ENCODE assay signal across 1 cellular context in the genomic region with DNA sequence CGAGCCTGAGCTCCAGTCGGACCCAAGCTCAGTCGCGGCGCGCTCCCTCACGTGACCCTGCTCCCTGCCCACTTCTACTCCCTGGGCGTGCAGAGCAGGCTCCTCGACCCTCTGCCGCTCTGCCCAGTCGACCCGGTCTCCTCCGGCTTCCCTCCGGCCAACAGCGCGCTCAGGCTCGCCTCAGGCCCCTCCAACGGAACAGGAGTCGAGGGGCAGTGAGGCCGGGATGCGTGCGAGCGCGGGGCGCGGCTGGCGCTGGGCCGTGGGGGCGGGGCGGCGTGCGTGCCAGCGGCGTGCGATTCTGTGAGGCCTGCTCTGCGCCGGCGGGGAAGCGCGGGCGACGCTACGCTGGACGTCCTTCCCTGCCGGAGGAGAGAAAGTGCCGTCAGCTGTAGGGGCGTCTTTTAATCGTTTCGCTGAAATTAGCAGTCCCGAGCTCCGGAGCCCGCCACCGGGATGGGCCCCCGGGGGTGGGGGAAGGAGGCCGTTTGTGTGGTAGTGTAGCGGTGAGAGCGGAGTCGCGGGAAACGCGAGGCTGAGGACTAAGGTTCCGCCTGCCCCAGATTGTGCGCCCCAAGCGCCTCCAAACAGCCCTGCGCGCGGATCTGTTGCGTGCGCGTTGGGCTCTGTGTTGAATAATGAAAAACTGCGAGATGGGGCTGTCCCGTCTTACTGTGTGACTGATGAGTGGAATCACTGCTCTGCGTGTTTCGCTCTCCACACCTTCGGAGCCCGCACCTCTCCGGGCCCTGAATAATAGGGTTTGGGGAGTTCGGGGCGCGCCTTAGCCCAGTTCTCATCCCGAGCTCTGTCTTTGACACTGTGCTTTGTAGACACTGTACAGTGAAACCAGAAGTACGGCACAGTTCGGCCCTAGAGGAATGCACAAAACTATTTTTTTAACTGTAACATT.
TF ChIP-seq lines count a peak whose summit lies in the region.

A gene with protein sequence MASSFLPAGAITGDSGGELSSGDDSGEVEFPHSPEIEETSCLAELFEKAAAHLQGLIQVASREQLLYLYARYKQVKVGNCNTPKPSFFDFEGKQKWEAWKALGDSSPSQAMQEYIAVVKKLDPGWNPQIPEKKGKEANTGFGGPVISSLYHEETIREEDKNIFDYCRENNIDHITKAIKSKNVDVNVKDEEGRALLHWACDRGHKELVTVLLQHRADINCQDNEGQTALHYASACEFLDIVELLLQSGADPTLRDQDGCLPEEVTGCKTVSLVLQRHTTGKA (minus strand): TSS at position 217 of the 913 bp plus-strand sequence. CDS start 311 bp downstream, outside the sequence.

TF ChIP-seq in HepG2, 621 proteins besides CTCF, POLR2A, EP300 and RAD21 (continued from another document and continues in another):
- TF ChIP-seq ATF7 (IDR thresholded peaks at IDR 0.05) = no peak
- TF ChIP-seq ATF7 (CRISPR knock-in tag; IDR thresholded peaks at IDR 0.05) = peak; percentile 74
- no peak for TF ChIP-seq ZNF674 (CRISPR knock-in tag; IDR thresholded peaks at IDR 0.05; ENCODE audit: low read depth)
- TF ChIP-seq MTA3 (CRISPR knock-in tag; IDR thresholded peaks at IDR 0.05) = no peak
- TF ChIP-seq, protein P1, sequence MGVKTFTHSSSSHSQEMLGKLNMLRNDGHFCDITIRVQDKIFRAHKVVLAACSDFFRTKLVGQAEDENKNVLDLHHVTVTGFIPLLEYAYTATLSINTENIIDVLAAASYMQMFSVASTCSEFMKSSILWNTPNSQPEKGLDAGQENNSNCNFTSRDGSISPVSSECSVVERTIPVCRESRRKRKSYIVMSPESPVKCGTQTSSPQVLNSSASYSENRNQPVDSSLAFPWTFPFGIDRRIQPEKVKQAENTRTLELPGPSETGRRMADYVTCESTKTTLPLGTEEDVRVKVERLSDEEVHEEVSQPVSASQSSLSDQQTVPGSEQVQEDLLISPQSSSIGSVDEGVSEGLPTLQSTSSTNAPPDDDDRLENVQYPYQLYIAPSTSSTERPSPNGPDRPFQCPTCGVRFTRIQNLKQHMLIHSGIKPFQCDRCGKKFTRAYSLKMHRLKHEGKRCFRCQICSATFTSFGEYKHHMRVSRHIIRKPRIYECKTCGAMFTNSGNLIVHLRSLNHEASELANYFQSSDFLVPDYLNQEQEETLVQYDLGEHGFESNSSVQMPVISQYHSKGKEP (CRISPR knock-in tag; IDR thresholded peaks at IDR 0.05) = no peak; the same call in 1 of the 2 replicates
- TF ChIP-seq SIX4 (CRISPR knock-in tag; IDR thresholded peaks at IDR 0.05) = no peak
- peak; percentile 94 for TF ChIP-seq ZNF383 (CRISPR knock-in tag; IDR thresholded peaks at IDR 0.05; ENCODE audit: borderline replicate concordance)
- TF ChIP-seq ZNF280D (CRISPR knock-in tag; IDR thresholded peaks at IDR 0.05) = no peak; the same call in 1 of the 2 replicates
- no peak for TF ChIP-seq ATM (IDR thresholded peaks at IDR 0.05; ENCODE audit: borderline replicate concordance)
- peak; percentile 77; the same call in 1 of the 2 replicates for TF ChIP-seq GFI1 (CRISPR knock-in tag; IDR thresholded peaks at IDR 0.05; ENCODE audit: borderline replicate concordance)
- peak; percentile 64 for TF ChIP-seq RXRA (CRISPR knock-in tag; IDR thresholded peaks at IDR 0.05)
- no peak for TF ChIP-seq MBD4 (IDR thresholded peaks at IDR 0.05; ENCODE audit: borderline replicate concordance, low read length)
- TF ChIP-seq GATA4 (IDR thresholded peaks at IDR 0.05; ENCODE audit: borderline replicate concordance, low read depth) = no peak; the same call in 1 of the 2 replicates
- peak; percentile 21; the same call in 1 of the 2 replicates for TF ChIP-seq ZBTB25 (CRISPR knock-in tag; IDR thresholded peaks at IDR 0.05)
- TF ChIP-seq ZMYM2 (CRISPR knock-in tag; IDR thresholded peaks at IDR 0.05) = peak; percentile 63
- TF ChIP-seq HNF1B (CRISPR knock-in tag; IDR thresholded peaks at IDR 0.05) = peak; percentile 62; the same call in 1 of the 2 replicates
- TF ChIP-seq, protein P2, sequence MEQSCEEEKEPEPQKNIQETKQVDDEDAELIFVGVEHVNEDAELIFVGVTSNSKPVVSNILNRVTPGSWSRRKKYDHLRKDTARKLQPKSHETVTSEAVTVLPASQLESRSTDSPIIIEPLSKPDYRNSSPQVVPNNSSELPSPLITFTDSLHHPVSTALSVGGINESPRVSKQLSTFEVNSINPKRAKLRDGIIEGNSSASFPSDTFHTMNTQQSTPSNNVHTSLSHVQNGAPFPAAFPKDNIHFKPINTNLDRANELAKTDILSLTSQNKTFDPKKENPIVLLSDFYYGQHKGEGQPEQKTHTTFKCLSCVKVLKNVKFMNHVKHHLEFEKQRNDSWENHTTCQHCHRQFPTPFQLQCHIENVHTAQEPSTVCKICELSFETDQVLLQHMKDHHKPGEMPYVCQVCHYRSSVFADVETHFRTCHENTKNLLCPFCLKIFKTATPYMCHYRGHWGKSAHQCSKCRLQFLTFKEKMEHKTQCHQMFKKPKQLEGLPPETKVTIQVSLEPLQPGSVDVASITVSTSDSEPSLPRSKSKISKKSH (CRISPR knock-in tag; IDR thresholded peaks at IDR 0.05; ENCODE audit: borderline replicate concordance) = peak; percentile 19; the same call in 1 of the 2 replicates
- TF ChIP-seq CAMTA2 (CRISPR knock-in tag; IDR thresholded peaks at IDR 0.05; ENCODE audit: borderline replicate concordance) = no peak; the same call in 1 of the 2 replicates
- peak; percentile 100 for TF ChIP-seq ZFY (CRISPR knock-in tag; IDR thresholded peaks at IDR 0.05)
- TF ChIP-seq, protein P3, sequence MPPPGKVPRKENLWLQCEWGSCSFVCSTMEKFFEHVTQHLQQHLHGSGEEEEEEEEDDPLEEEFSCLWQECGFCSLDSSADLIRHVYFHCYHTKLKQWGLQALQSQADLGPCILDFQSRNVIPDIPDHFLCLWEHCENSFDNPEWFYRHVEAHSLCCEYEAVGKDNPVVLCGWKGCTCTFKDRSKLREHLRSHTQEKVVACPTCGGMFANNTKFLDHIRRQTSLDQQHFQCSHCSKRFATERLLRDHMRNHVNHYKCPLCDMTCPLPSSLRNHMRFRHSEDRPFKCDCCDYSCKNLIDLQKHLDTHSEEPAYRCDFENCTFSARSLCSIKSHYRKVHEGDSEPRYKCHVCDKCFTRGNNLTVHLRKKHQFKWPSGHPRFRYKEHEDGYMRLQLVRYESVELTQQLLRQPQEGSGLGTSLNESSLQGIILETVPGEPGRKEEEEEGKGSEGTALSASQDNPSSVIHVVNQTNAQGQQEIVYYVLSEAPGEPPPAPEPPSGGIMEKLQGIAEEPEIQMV (CRISPR knock-in tag; IDR thresholded peaks at IDR 0.05; ENCODE audit: low read depth) = peak; percentile 86
- TF ChIP-seq HNRNPH1 (optimal IDR thresholded peaks at IDR 0.05; ENCODE audit: low read depth, low read length) = no peak
- TF ChIP-seq ZNF275 (CRISPR knock-in tag; IDR thresholded peaks at IDR 0.05; ENCODE audit: borderline replicate concordance) = peak; percentile 66; the same call in 1 of the 2 replicates
- peak; percentile 91 for TF ChIP-seq ETS1 (CRISPR knock-in tag; IDR thresholded peaks at IDR 0.05)
- peak; percentile 26; the same call in 1 of the 2 replicates for TF ChIP-seq ZNF75D (CRISPR knock-in tag; IDR thresholded peaks at IDR 0.05; ENCODE audit: borderline replicate concordance)
- no peak for TF ChIP-seq ZNF646 (CRISPR knock-in tag; IDR thresholded peaks at IDR 0.05)
- TF ChIP-seq CC2D1A (CRISPR knock-in tag; IDR thresholded peaks at IDR 0.05) = no peak
